In genomic region chr9:92276223-92277007, GRCh38 we compare ENCODE assay signal across 13 cellular contexts. TPM values are rescaled to one million over a fixed set of nuclear protein-coding genes. Genes with fewer than 3 reads are reported as not detected.
DNase-seq lines count a peak whose midpoint lies in the region; ATAC-seq and TF ChIP-seq lines count a peak whose summit lies in the region.
"Had no signal": no experiment of that assay in that cellular context is flagged by ENCODE, and none has a peak within 500 bp of the region (broad histone marks: within the 10 kb centered on the region; RNA-seq: fewer than 3 reads in every experiment).

No MANE protein-coding gene starts in this region.

- H3K9ac ChIP-seq in BLaER1 treated with 17β-estradiol and CSF1 and Interleukin-3, amounts not matched to agents 10 nM and 100 nM = peak overlapping the region in 7 of 11 experiments; percentile 3 to 49 (median 25); a peak in 6 of 22 replicates

- peaks cover 27% of the 10 kb centered on the region for H3K79me2 ChIP-seq in GM23338 (replicated peaks; ENCODE audit: insufficient read depth)

- no peak for DNase-seq in GM23338 (ENCODE audit: low spot score)
- no peak for DNase-seq in activated CD4-positive, alpha-beta memory T cell treated with anti-CD3 and anti-CD28 coated beads for 36 hours
- DNase-seq in kidney glomerular epithelial cell (lab: John Stamatoyannopoulos, UW) = peak; percentile 45
- DNase-seq in HuH-7 (ENCODE audit: low spot score) = no peak
- no peak for DNase-seq in cardiac septum (ENCODE audit: low spot score)
- DNase-seq in stomach = no peak
- no peak for DNase-seq in left ventricle myocardium inferior
- DNase-seq: activated B cell treated with CpG ODN at 0.5 μM for 24 hours, anterior cingulate cortex, NCI-H226 had no signal

- peaks cover 94% of the 10 kb centered on the region for H3K36me3 Mint-ChIP-seq in GM23338 (ENCODE audit: low read depth)
- peaks cover 71% of the 10 kb centered on the region for H3K36me3 Mint-ChIP-seq in activated CD4-positive, alpha-beta memory T cell treated with anti-CD3 and anti-CD28 coated beads for 36 hours

- H3K27me3 Mint-ChIP-seq in GM23338 (ENCODE audit: insufficient read depth, low read depth, poor library complexity) = no peaks in the 10 kb centered on the region
- H3K27me3 Mint-ChIP-seq in activated CD4-positive, alpha-beta memory T cell treated with anti-CD3 and anti-CD28 coated beads for 36 hours = no peaks in the 10 kb centered on the region
- H3K27me3 Mint-ChIP-seq: activated B cell treated with CpG ODN at 0.5 μM for 24 hours had no signal

- H3K9me3 ChIP-seq in BLaER1 treated with 17β-estradiol and CSF1 and Interleukin-3, amounts not matched to agents 10 nM and 100 nM (replicated peaks in 1 of 11) = no peaks in the 10 kb centered on the region
- H3K9me3 ChIP-seq in stomach (no peaks in the 10 kb centered on the region), left ventricle myocardium inferior (replicated peaks) (no peaks in the 10 kb centered on the region)

- no peak for ATAC-seq in GM23338
- ATAC-seq: HCT116 had no signal

- H3K9me2 ChIP-seq in GM23338 (ENCODE audit: insufficient read depth) = no peaks in the 10 kb centered on the region

- TF ChIP-seq CTCF in GM23338 (conservative IDR thresholded peaks at IDR 0.05; ENCODE audit: low read depth in 2 of 2) (no peak), stomach (IDR thresholded peaks at IDR 0.05) (no peak), left ventricle myocardium inferior (IDR thresholded peaks at IDR 0.05; ENCODE audit: borderline replicate concordance) (no peak)

- CTCF ChIA-PET in activated CD4-positive, alpha-beta memory T cell treated with anti-CD3 and anti-CD28 coated beads for 36 hours (lab: Charles Lee) = interaction anchor here (0.7 kb wide), 1 partner anchor 37 kb away, joined by 3 read pairs; no protein-coding TSS in a partner anchor

- H3K36me3 ChIP-seq in BLaER1 treated with 17β-estradiol and CSF1 and Interleukin-3, amounts not matched to agents 10 nM and 100 nM = peaks cover 92 to 100% (median 100%) of the 10 kb centered on the region in 11 experiments
- peaks cover 96% of the 10 kb centered on the region for H3K36me3 ChIP-seq in GM23338 (ENCODE audit: insufficient read depth)
- peaks cover 52 to 100% (median 100%) of the 10 kb centered on the region in 4 donors for H3K36me3 ChIP-seq in stomach
- H3K36me3 ChIP-seq in left ventricle myocardium inferior = peaks cover 96% of the 10 kb centered on the region

- H3F3A ChIP-seq in GM23338 (replicated peaks; ENCODE audit: low read depth) = no peaks in the 10 kb centered on the region

- no peak overlapping the region for H3K4me3 Mint-ChIP-seq in GM23338
- no peak overlapping the region for H3K4me3 Mint-ChIP-seq in activated CD4-positive, alpha-beta memory T cell treated with anti-CD3 and anti-CD28 coated beads for 36 hours
- H3K4me3 Mint-ChIP-seq: activated B cell treated with CpG ODN at 0.5 μM for 24 hours had no signal

- H3K9me3 Mint-ChIP-seq in GM23338 = no peaks in the 10 kb centered on the region
- H3K9me3 Mint-ChIP-seq in activated CD4-positive, alpha-beta memory T cell treated with anti-CD3 and anti-CD28 coated beads for 36 hours = no peaks in the 10 kb centered on the region
- H3K9me3 Mint-ChIP-seq: activated B cell treated with CpG ODN at 0.5 μM for 24 hours had no signal

- peaks cover 17 to 29% (median 23%) of the 10 kb centered on the region in 10 experiments for H3K4me1 ChIP-seq in BLaER1 treated with 17β-estradiol and CSF1 and Interleukin-3, amounts not matched to agents 10 nM and 100 nM
- H3K4me1 ChIP-seq in GM23338 (ENCODE audit: insufficient read depth) = no peaks in the 10 kb centered on the region
- H3K4me1 ChIP-seq in stomach = no peaks in the 10 kb centered on the region
- H3K4me1 ChIP-seq in left ventricle myocardium inferior = no peaks in the 10 kb centered on the region

- peak overlapping the region; percentile 37 to 82 (median 62) for H3K4me2 ChIP-seq in BLaER1 treated with 17β-estradiol and CSF1 and Interleukin-3, amounts not matched to agents 10 nM and 100 nM
- H3K4me2 ChIP-seq in GM23338 = no peak overlapping the region

- no peak overlapping the region for H2AFZ ChIP-seq in GM23338

- H3K4me3 ChIP-seq in BLaER1 treated with 17β-estradiol and CSF1 and Interleukin-3, amounts not matched to agents 10 nM and 100 nM = 0 out of 20 replicates have a peak overlapping the region, but pooled peaks of 1 of the 10 experiments have one; percentile 12
- H3K4me3 ChIP-seq in GM23338 = no peak overlapping the region
- H3K4me3 ChIP-seq in stomach = no peak overlapping the region
- H3K4me3 ChIP-seq in left ventricle myocardium inferior = no peak overlapping the region

- no peak for TF ChIP-seq EP300 in stomach (IDR thresholded peaks at IDR 0.05)

- H3K4me1 Mint-ChIP-seq in GM23338 = no peaks in the 10 kb centered on the region
- peaks cover 30% of the 10 kb centered on the region for H3K4me1 Mint-ChIP-seq in activated CD4-positive, alpha-beta memory T cell treated with anti-CD3 and anti-CD28 coated beads for 36 hours (ENCODE audit: low read depth)
- H3K4me1 Mint-ChIP-seq: activated B cell treated with CpG ODN at 0.5 μM for 24 hours had no signal

- no peaks in the 10 kb centered on the region for H3K27me3 ChIP-seq in BLaER1 treated with 17β-estradiol and CSF1 and Interleukin-3, amounts not matched to agents 10 nM and 100 nM
- H3K27me3 ChIP-seq in GM23338 (ENCODE audit: insufficient read depth) = no peaks in the 10 kb centered on the region
- H3K27me3 ChIP-seq in stomach = no peaks in the 10 kb centered on the region
- no peaks in the 10 kb centered on the region for H3K27me3 ChIP-seq in left ventricle myocardium inferior (ENCODE audit: low read depth)

- intact Hi-C loops in activated CD4-positive, alpha-beta memory T cell treated with anti-CD3 and anti-CD28 coated beads for 36 hours (cut with micrococcal nuclease) = loop anchor here (5.0 kb wide), 1 partner anchor 51 kb away; the partner anchor contains the start of genes CENPP and NOL8
- intact Hi-C loops in cardiac septum (cut with DNase I) (no loop called here), stomach (cut with DNase I; ENCODE audit: low total_unique reads) (no loop called here), left ventricle myocardium inferior (cut with micrococcal nuclease) (no loop called here)

- TF ChIP-seq POLR2A in stomach (IDR thresholded peaks at IDR 0.05) = no peak

- peak overlapping the region in 7 of 11 experiments; percentile 8 to 40 (median 30); a peak in 8 of 22 replicates for H3K27ac ChIP-seq in BLaER1 treated with 17β-estradiol and CSF1 and Interleukin-3, amounts not matched to agents 10 nM and 100 nM
- no peak overlapping the region for H3K27ac ChIP-seq in GM23338 (ENCODE audit: low read depth)
- H3K27ac ChIP-seq in stomach = no peak overlapping the region
- no peak overlapping the region for H3K27ac ChIP-seq in left ventricle myocardium inferior (replicated peaks)
- H3K27ac ChIP-seq: RWPE1 had no signal

- H3K27ac Mint-ChIP-seq in GM23338 = peak overlapping the region; percentile 5; the same call in 1 of the 2 replicates
- peak overlapping the region; percentile 71 for H3K27ac Mint-ChIP-seq in activated CD4-positive, alpha-beta memory T cell treated with anti-CD3 and anti-CD28 coated beads for 36 hours
- H3K27ac Mint-ChIP-seq: activated B cell treated with CpG ODN at 0.5 μM for 24 hours had no signal

- 66 to 73% (median 70%) methylated on average over 11 of the region's 11 CpGs for WGBS in stomach, 5 donors

- H4K20me1 ChIP-seq in BLaER1 treated with 17β-estradiol and CSF1 and Interleukin-3, amounts not matched to agents 10 nM and 100 nM = peaks cover 9 to 97% (median 62%) of the 10 kb centered on the region in 11 experiments; a peak in 19 of 22 replicates
- peaks cover 15% of the 10 kb centered on the region for H4K20me1 ChIP-seq in GM23338 (replicated peaks; ENCODE audit: insufficient read depth)

- POLR2A ChIA-PET in activated CD4-positive, alpha-beta memory T cell treated with anti-CD3 and anti-CD28 coated beads for 36 hours (lab: Charles Lee) = interaction anchor here (2.2 kb wide), 1 partner anchor 10 kb away, joined by 4 read pairs; no protein-coding TSS in a partner anchor

TF ChIP-seq in GM23338, 12 proteins besides CTCF, POLR2A, EP300 and RAD21:
- no peak for TF ChIP-seq CREB1 (CRISPR knock-in tag; IDR thresholded peaks at IDR 0.05; ENCODE audit: low read depth)

RNA-seq across cellular contexts. Expression of gene IARS1, which starts 17.1 kb away (rescaled TPM):
- 279 and 310 TPM in 2 replicates for total RNA-seq in GM23338 (2014; rRNA removed; shearing (Covaris generic))
- polyA plus RNA-seq in GM23338 (2016; fragmentation: Nextera tagmentation; extraction: Ambion mirVana) (94.6 and 105 TPM in 2 replicates), stomach (10 to 100 TPM; 11.0 to 22.2 (median 20.2) TPM)
- 100 to 1,000 TPM; 212 to 222 TPM for total RNA-seq in activated CD4-positive, alpha-beta memory T cell treated with anti-CD3 and anti-CD28 coated beads for 36 hours
- total RNA-seq in cardiac septum (69.5 TPM), stomach (100 to 1,000 TPM in 3 of 5 donors, 10 to 100 TPM in 2; 59.5 to 328 (median 118) TPM), left ventricle myocardium inferior (54.2 TPM)

RNA-seq across cellular contexts. Expression of gene NOL8, which starts 48.7 kb away (rescaled TPM):
- 26.0 and 26.6 TPM in 2 replicates for total RNA-seq in GM23338 (2014; rRNA removed; shearing (Covaris generic))
- polyA plus RNA-seq in GM23338 (2016; fragmentation: Nextera tagmentation; extraction: Ambion mirVana) = 34.1 and 42.7 TPM in 2 replicates
- total RNA-seq in activated CD4-positive, alpha-beta memory T cell treated with anti-CD3 and anti-CD28 coated beads for 36 hours = 10 to 100 TPM; 45.6 to 47.1 TPM
- total RNA-seq in cardiac septum = 15.6 TPM
- 10 to 100 TPM; 20.4 to 75.4 (median 32.1) TPM for total RNA-seq in stomach
- polyA plus RNA-seq in stomach = 10 to 100 TPM; 11.9 to 22.2 (median 14.7) TPM
- total RNA-seq in left ventricle myocardium inferior = 12.7 TPM

RNA-seq across cellular contexts. Expression of gene CENPP, which starts 49.3 kb away (rescaled TPM):
- 12.5 and 12.6 TPM in 2 replicates for total RNA-seq in GM23338 (2014; rRNA removed; shearing (Covaris generic))
- polyA plus RNA-seq in GM23338 (2016; fragmentation: Nextera tagmentation; extraction: Ambion mirVana) (8.9 and 11.0 TPM in 2 replicates), stomach (1 to 10 TPM; 1.4 to 2.9 (median 2.4) TPM)
- 10 to 100 TPM; 21.8 to 23.5 TPM for total RNA-seq in activated CD4-positive, alpha-beta memory T cell treated with anti-CD3 and anti-CD28 coated beads for 36 hours
- total RNA-seq in cardiac septum (3.5 TPM), stomach (10 to 100 TPM in 2 of 5 donors, 1 to 10 TPM in 3; 1.3 to 37.9 (median 6.4) TPM), left ventricle myocardium inferior (5.4 TPM)

Comparison
In these comparisons a context has a peak if more than half of its experiments do, and no peak if none do; other contexts are left out.
1. H3K27ac ChIP-seq: peak in BLaER1 treated with 17β-estradiol and CSF1 and Interleukin-3, amounts not matched to agents 10 nM and 100 nM (7 of 11); none in GM23338 (single experiment), stomach (0 of 5) and left ventricle myocardium inferior (single experiment).